In genomic region chr2:24924266-24924665, GRCh38 we compare ENCODE assay signal across 27 cellular contexts.
"Had no signal": no experiment of that assay in that cellular context is flagged by ENCODE, and none has a peak within 500 bp of the region (broad histone marks: within the 10 kb centered on the region; RNA-seq: fewer than 3 reads in every experiment).

No MANE protein-coding gene starts in this region.

- H3K9ac ChIP-seq: neural progenitor cell had no signal

- ATAC-seq: left colon; left lung; lower lobe of right lung; natural killer cell; right lobe of liver; stimulated activated effector memory CD8-positive, alpha-beta T cell treated with anti-CD3 and anti-CD28 coated beads, Interleukin-12 subunit alpha, Interleukin-12 subunit beta, amount 100 ng/mL, for 72 hours had no signal

- H3K4me3 Mint-ChIP-seq: mesothelial cell of epicardium; natural killer cell; nephron progenitor cell; neural progenitor cell; stimulated activated effector memory CD8-positive, alpha-beta T cell treated with anti-CD3 and anti-CD28 coated beads, Interleukin-12 subunit alpha, Interleukin-12 subunit beta, amount 100 ng/mL, for 72 hours; stimulated activated naive CD8-positive, alpha-beta T cell treated with anti-CD3 and anti-CD28 coated beads, Interleukin-15, Interleukin-2, amounts not matched to agents 100 ng/mL and 50 ng/mL, for 24 hours; type B pancreatic cell had no signal

- H2AFZ ChIP-seq: neural progenitor cell had no signal

- DNase-seq: hippocampal formation; left colon; left lung; lower lobe of right lung; mammary epithelial cell; mesenchymal stem cell; naive B cell; natural killer cell; nephron progenitor cell; right lobe of liver; stimulated activated CD4-positive, alpha-beta T cell treated with anti-CD3 and anti-CD28 coated beads, Interleukin-12 subunit alpha, Interleukin-12 subunit beta, amount 100 ng/mL, for 4 hours; stimulated activated CD4-positive, alpha-beta T cell treated with anti-CD3 and anti-CD28 coated beads, Interleukin-15, amount 100 ng/mL, for 24 hours; stimulated activated CD4-positive, alpha-beta T cell treated with anti-CD3 and anti-CD28 coated beads, Interleukin-2, amount 100 ng/mL, for 24 hours; stimulated activated CD4-positive, alpha-beta T cell treated with anti-CD3 and anti-CD28 coated beads, Interleukin-4, amount 100 ng/mL, for 1 hour; stimulated activated naive CD4-positive, alpha-beta T cell; uterus had no signal

- H3K9me3 Mint-ChIP-seq: mesothelial cell of epicardium; naive B cell; natural killer cell; nephron progenitor cell; neural progenitor cell; stimulated activated effector memory CD8-positive, alpha-beta T cell treated with anti-CD3 and anti-CD28 coated beads, Interleukin-12 subunit alpha, Interleukin-12 subunit beta, amount 100 ng/mL, for 72 hours; stimulated activated naive CD8-positive, alpha-beta T cell treated with anti-CD3 and anti-CD28 coated beads, Interleukin-15, Interleukin-2, amounts not matched to agents 100 ng/mL and 50 ng/mL, for 24 hours; type B pancreatic cell had no signal

- H3K36me3 ChIP-seq: left lung, lower lobe of right lung, neural progenitor cell, ovary, right atrium auricular region, right lobe of liver, tibial nerve, uterus had no signal

- H3K4me3 ChIP-seq: left lung, lower lobe of right lung, neural progenitor cell, ovary, right atrium auricular region, right lobe of liver, smooth muscle cell, tibial nerve, uterus had no signal

- H3K9me3 ChIP-seq: left lung, lower lobe of right lung, ovary, right atrium auricular region, right lobe of liver, tibial nerve, uterus had no signal

- H3K36me3 Mint-ChIP-seq: mesothelial cell of epicardium, naive B cell, natural killer cell, neural progenitor cell had no signal

- FAIRE-seq: keratinocyte had no signal

- H3K27ac ChIP-seq: left lung, lower lobe of right lung, neural progenitor cell, ovary, right atrium auricular region, right lobe of liver, uterus had no signal

- H3K27me3 Mint-ChIP-seq: stimulated activated naive CD8-positive, alpha-beta T cell treated with anti-CD3 and anti-CD28 coated beads, Interleukin-15, Interleukin-2, amounts not matched to agents 100 ng/mL and 50 ng/mL, for 24 hours had no signal

- H3K4me2 ChIP-seq: neural progenitor cell, smooth muscle cell had no signal

- H3K4me1 ChIP-seq: right lobe of liver had no signal

- H3K27ac Mint-ChIP-seq: mesothelial cell of epicardium; naive B cell; natural killer cell; nephron progenitor cell; neural progenitor cell; progenitor cell of endocrine pancreas; stimulated activated naive CD8-positive, alpha-beta T cell treated with anti-CD3 and anti-CD28 coated beads, Interleukin-15, Interleukin-2, amounts not matched to agents 100 ng/mL and 50 ng/mL, for 24 hours; type B pancreatic cell had no signal

- H3K27me3 ChIP-seq: ovary, right atrium auricular region, right lobe of liver, tibial nerve, uterus had no signal
